Comparison of ENCODE assay signal across 1 cellular context in genomic region chr10:100346351-100346764, GRCh38.
TF ChIP-seq lines count a peak whose summit lies in the region.

No MANE protein-coding gene starts in this region.

TF ChIP-seq in HEK293, 187 proteins besides CTCF, POLR2A, EP300 and RAD21 (continued from another document and continues in another):
- no peak; the same call in 1 of the 2 replicates for TF ChIP-seq PRDM4 (tag by site-specific recombination; IDR thresholded peaks at IDR 0.05)
- TF ChIP-seq ZNF423 (tag by site-specific recombination; IDR thresholded peaks at IDR 0.05): no peak
- TF ChIP-seq ZNF350 (tag by site-specific recombination; IDR thresholded peaks at IDR 0.05): no peak
- no peak for TF ChIP-seq ZNF514 (tag by site-specific recombination; IDR thresholded peaks at IDR 0.05)
- no peak for TF ChIP-seq MEIS1 (CRISPR knock-in tag; IDR thresholded peaks at IDR 0.05; ENCODE audit: borderline replicate concordance)
- no peak for TF ChIP-seq ZNF544 (tag by site-specific recombination; IDR thresholded peaks at IDR 0.05)
- no peak for TF ChIP-seq IKZF3 (tag by site-specific recombination; IDR thresholded peaks at IDR 0.05)
- no peak for TF ChIP-seq ZNF626 (tag by site-specific recombination; IDR thresholded peaks at IDR 0.05)
- TF ChIP-seq ZNF366 (tag by site-specific recombination; conservative IDR thresholded peaks at IDR 0.05): no peak
- TF ChIP-seq REST (tag by site-specific recombination; IDR thresholded peaks at IDR 0.05): no peak
- TF ChIP-seq PRDM10 (tag by site-specific recombination; IDR thresholded peaks at IDR 0.05): 0 out of 2 replicates have a peak, but pooled peaks have one; percentile 45
- TF ChIP-seq ZNF221 (tag by site-specific recombination; IDR thresholded peaks at IDR 0.05; ENCODE audit: borderline replicate concordance): no peak
- no peak for TF ChIP-seq PRDM1 (tag by site-specific recombination; IDR thresholded peaks at IDR 0.05)
- TF ChIP-seq ZNF76 (tag by site-specific recombination; IDR thresholded peaks at IDR 0.05; ENCODE audit: borderline replicate concordance, low read depth): no peak
- no peak for TF ChIP-seq ZFP37 (tag by site-specific recombination; IDR thresholded peaks at IDR 0.05)
- TF ChIP-seq ZNF311 (tag by site-specific recombination; IDR thresholded peaks at IDR 0.05; ENCODE audit: borderline replicate concordance): no peak
- no peak for TF ChIP-seq ZNF518A (tag by site-specific recombination; conservative IDR thresholded peaks at IDR 0.05; ENCODE audit: low read depth)
- TF ChIP-seq ZNF624 (tag by site-specific recombination; IDR thresholded peaks at IDR 0.05): no peak
- TF ChIP-seq ZFP69B (tag by site-specific recombination; IDR thresholded peaks at IDR 0.05): 0 out of 2 replicates have a peak, but pooled peaks have one; percentile 10
- TF ChIP-seq ZNF341 (tag by site-specific recombination; IDR thresholded peaks at IDR 0.05; ENCODE audit: low read depth): no peak
- no peak for TF ChIP-seq ZFP41 (tag by site-specific recombination; IDR thresholded peaks at IDR 0.05; ENCODE audit: borderline replicate concordance)
- no peak for TF ChIP-seq ZNF157 (tag by site-specific recombination; IDR thresholded peaks at IDR 0.05)
- TF ChIP-seq OSR2 (tag by site-specific recombination; IDR thresholded peaks at IDR 0.05): no peak
- TF ChIP-seq ELK4 (IDR thresholded peaks at IDR 0.05; ENCODE audit: borderline replicate concordance, low read depth, low read length): no peak
- TF ChIP-seq ZNF677 (tag by site-specific recombination; IDR thresholded peaks at IDR 0.05): no peak
- no peak for TF ChIP-seq ZNF530 (tag by site-specific recombination; IDR thresholded peaks at IDR 0.05; ENCODE audit: low read depth)
- no peak for TF ChIP-seq ZNF2 (tag by site-specific recombination; IDR thresholded peaks at IDR 0.05)
- TF ChIP-seq ZNF658 (tag by site-specific recombination; IDR thresholded peaks at IDR 0.05): no peak
- TF ChIP-seq ZNF155 (tag by site-specific recombination; IDR thresholded peaks at IDR 0.05): no peak
- TF ChIP-seq ZNF623 (tag by site-specific recombination; IDR thresholded peaks at IDR 0.05): no peak
- TF ChIP-seq ZBTB10 (tag by site-specific recombination; IDR thresholded peaks at IDR 0.05): peak; percentile 55
- TF ChIP-seq ZFHX2 (tag by site-specific recombination; conservative IDR thresholded peaks at IDR 0.05): peak; percentile 86
- TF ChIP-seq ZNF362 (tag by site-specific recombination; IDR thresholded peaks at IDR 0.05): no peak
- TF ChIP-seq ZNF660 (tag by site-specific recombination; IDR thresholded peaks at IDR 0.05): no peak
- no peak for TF ChIP-seq ZNF184 (tag by site-specific recombination; IDR thresholded peaks at IDR 0.05)
- TF ChIP-seq ZNF558 (tag by site-specific recombination; IDR thresholded peaks at IDR 0.05): no peak
- TF ChIP-seq ZNF24 (tag by site-specific recombination; IDR thresholded peaks at IDR 0.05): peak; percentile 40; the same call in 1 of the 2 replicates
- TF ChIP-seq ZNF449 (tag by site-specific recombination; IDR thresholded peaks at IDR 0.05): no peak
- TF ChIP-seq GLIS2 (tag by site-specific recombination; IDR thresholded peaks at IDR 0.05): peak; percentile 83
- no peak for TF ChIP-seq HOXC10 (CRISPR knock-in tag; IDR thresholded peaks at IDR 0.05)
